In genomic region chr18:79918089-79919011, GRCh38 we compare ENCODE assay signal across 20 cellular contexts. TPM values are rescaled to one million over a fixed set of nuclear protein-coding genes. Genes with fewer than 3 reads are reported as not detected.
DNase-seq lines count a peak whose midpoint lies in the region; ATAC-seq and TF ChIP-seq lines count a peak whose summit lies in the region.
"Had no signal": no experiment of that assay in that cellular context is flagged by ENCODE, and none has a peak within 500 bp of the region (broad histone marks: within the 10 kb centered on the region; RNA-seq: fewer than 3 reads in every experiment).

No MANE protein-coding gene starts in this region.

- no peaks in the 10 kb centered on the region for H3K4me1 ChIP-seq in tibial artery
- H3K4me1 ChIP-seq: Caco-2, colonic mucosa had no signal

- H3K9me3 Mint-ChIP-seq in activated CD8-positive, alpha-beta memory T cell treated with anti-CD3 and anti-CD28 coated beads, Interleukin-2, amount 10 ng/mL, durations not matched to agents 7 days and 5 days (ENCODE audit: low read depth): no peaks in the 10 kb centered on the region
- no peaks in the 10 kb centered on the region for H3K9me3 Mint-ChIP-seq in chondrocyte (ENCODE audit: low read depth)
- H3K9me3 Mint-ChIP-seq: activated naive CD4-positive, alpha-beta T cell treated with anti-CD3 and anti-CD28 coated beads, Interleukin-2, amount 50 U/mL, for 72 hours; activated T-cell treated with anti-CD3 and anti-CD28 coated beads, Interleukin-2, amount 50 U/mL, for 4 hours; T-cell had no signal

- intact Hi-C loops in tibial artery (cut with DNase I; ENCODE audit: low total_unique reads): no loop called here

- H3K36me3 ChIP-seq in tibial artery: peaks cover 34 to 69% (median 64%) of the 10 kb centered on the region in 3 donors

- H3K4me3 ChIP-seq in tibial artery: no peak overlapping the region
- H3K4me3 ChIP-seq: colonic mucosa, tibial nerve had no signal

- no peak overlapping the region for H3K27ac ChIP-seq in tibial artery
- H3K27ac ChIP-seq: colonic mucosa, tibial nerve had no signal

- no peaks in the 10 kb centered on the region for H3K27me3 Mint-ChIP-seq in activated CD8-positive, alpha-beta memory T cell treated with anti-CD3 and anti-CD28 coated beads, Interleukin-2, amount 10 ng/mL, durations not matched to agents 7 days and 5 days
- no peaks in the 10 kb centered on the region for H3K27me3 Mint-ChIP-seq in chondrocyte (ENCODE audit: low read depth)
- H3K27me3 Mint-ChIP-seq: B cell, T-cell had no signal

- TF ChIP-seq CTCF in chondrocyte (IDR thresholded peaks at IDR 0.05) (no peak), tibial artery (IDR thresholded peaks at IDR 0.05) (no peak)

- DNase-seq in activated CD8-positive, alpha-beta memory T cell treated with anti-CD3 and anti-CD28 coated beads, Interleukin-2, amount 50 U/mL, for 48 hours: peak; percentile 49
- no peak for DNase-seq in activated CD8-positive, alpha-beta memory T cell treated with anti-CD3 and anti-CD28 coated beads, Interleukin-2, amount 10 ng/mL, durations not matched to agents 7 days and 5 days
- DNase-seq in chondrocyte (ENCODE audit: low spot score) (peak; percentile 92), mesenteric fat pad (ENCODE audit: low spot score) (peak; percentile 83), tibial artery (peak; percentile 11 to 61), NCI-H1436 treated with DMSO at 0.1 percent for 48 hours (lab: John Stamatoyannopoulos, UW) (no peak), inferior parietal cortex (ENCODE audit: extremely low spot score) (no peak)
- DNase-seq in stimulated activated CD4-positive, alpha-beta T cell treated with anti-CD3 and anti-CD28 coated beads, Interleukin-4, amount 100 ng/mL, for 1 hour: no peak
- DNase-seq: activated T-cell treated with anti-CD3 and anti-CD28 coated beads, Interleukin-2, amount 50 U/mL, for 4 hours; Caco-2; colonic mucosa; NCI-H2171; NCI-H526; nephron progenitor cell; SHP77 had no signal

- no peaks in the 10 kb centered on the region for H3K9me3 ChIP-seq in tibial artery
- H3K9me3 ChIP-seq: Caco-2, colonic mucosa, tibial nerve had no signal

- ATAC-seq in activated CD8-positive, alpha-beta memory T cell treated with anti-CD3 and anti-CD28 coated beads, Interleukin-2, amount 10 ng/mL, durations not matched to agents 7 days and 5 days: no peak
- ATAC-seq: activated naive CD4-positive, alpha-beta T cell treated with anti-CD3 and anti-CD28 coated beads, Interleukin-2, amount 50 U/mL, for 72 hours; activated T-cell treated with anti-CD3 and anti-CD28 coated beads, Interleukin-2, amount 50 U/mL, for 4 hours; T-cell had no signal

- CTCF ChIA-PET in activated CD8-positive, alpha-beta memory T cell treated with anti-CD3 and anti-CD28 coated beads, Interleukin-2, amount 10 ng/mL, durations not matched to agents 7 days and 5 days (lab: Charles Lee): no interaction called here

- peaks cover 15% of the 10 kb centered on the region for H3K4me1 Mint-ChIP-seq in activated CD8-positive, alpha-beta memory T cell treated with anti-CD3 and anti-CD28 coated beads, Interleukin-2, amount 10 ng/mL, durations not matched to agents 7 days and 5 days
- H3K4me1 Mint-ChIP-seq in chondrocyte (ENCODE audit: low read depth): no peaks in the 10 kb centered on the region
- H3K4me1 Mint-ChIP-seq: nephron progenitor cell had no signal

- no peak overlapping the region for H3K4me3 Mint-ChIP-seq in activated CD8-positive, alpha-beta memory T cell treated with anti-CD3 and anti-CD28 coated beads, Interleukin-2, amount 10 ng/mL, durations not matched to agents 7 days and 5 days
- H3K4me3 Mint-ChIP-seq in chondrocyte (ENCODE audit: unreplicated experiment): no peak overlapping the region
- H3K4me3 Mint-ChIP-seq: activated T-cell treated with anti-CD3 and anti-CD28 coated beads, Interleukin-2, amount 50 U/mL, for 4 hours; B cell; nephron progenitor cell; T-cell had no signal

- peaks cover 26% of the 10 kb centered on the region for H3K36me3 Mint-ChIP-seq in activated CD8-positive, alpha-beta memory T cell treated with anti-CD3 and anti-CD28 coated beads, Interleukin-2, amount 10 ng/mL, durations not matched to agents 7 days and 5 days
- peaks cover 19% of the 10 kb centered on the region for H3K36me3 Mint-ChIP-seq in chondrocyte (ENCODE audit: low read depth)

- no peaks in the 10 kb centered on the region for H3K27me3 ChIP-seq in tibial artery
- H3K27me3 ChIP-seq: colonic mucosa, tibial nerve had no signal

- no peak overlapping the region for H3K27ac Mint-ChIP-seq in activated CD8-positive, alpha-beta memory T cell treated with anti-CD3 and anti-CD28 coated beads, Interleukin-2, amount 10 ng/mL, durations not matched to agents 7 days and 5 days
- H3K27ac Mint-ChIP-seq in chondrocyte (ENCODE audit: unreplicated experiment): no peak overlapping the region
- H3K27ac Mint-ChIP-seq: B cell, nephron progenitor cell, T-cell had no signal

RNA-seq across cellular contexts. Expression of gene SLC66A2, which starts 33.1 kb away (rescaled TPM):
- total RNA-seq in activated CD8-positive, alpha-beta memory T cell treated with anti-CD3 and anti-CD28 coated beads, Interleukin-2, amount 10 ng/mL, durations not matched to agents 7 days and 5 days: 10 to 100 TPM; 23.4 TPM
- total RNA-seq in chondrocyte: 27.6 to 32.1 TPM (median 29.1 TPM) in 3 replicates
- 85.9 TPM for total RNA-seq in mesenteric fat pad

RNA-seq across cellular contexts. Expression of gene HSBP1L1, which starts 46.1 kb away (rescaled TPM):
- total RNA-seq in activated CD8-positive, alpha-beta memory T cell treated with anti-CD3 and anti-CD28 coated beads, Interleukin-2, amount 10 ng/mL, durations not matched to agents 7 days and 5 days: 1 to 10 TPM; 1.1 to 5.0 TPM
- total RNA-seq in chondrocyte (0.99 to 5.4 TPM (median 5.1 TPM) in 3 replicates), mesenteric fat pad (18.8 TPM)
- total RNA-seq: LHCN-M2 had no signal

Comparison
In these comparisons a context has a peak if more than half of its experiments do, and no peak if none do; other contexts are left out.
1. DNase-seq: peak in activated CD8-positive, alpha-beta memory T cell treated with anti-CD3 and anti-CD28 coated beads, Interleukin-2, amount 50 U/mL, for 48 hours (single experiment), chondrocyte (single experiment), mesenteric fat pad (single experiment) and tibial artery (2 of 2); none in activated CD8-positive, alpha-beta memory T cell treated with anti-CD3 and anti-CD28 coated beads, Interleukin-2, amount 10 ng/mL, durations not matched to agents 7 days and 5 days (single experiment), NCI-H1436 treated with DMSO at 0.1 percent for 48 hours (single experiment), stimulated activated CD4-positive, alpha-beta T cell treated with anti-CD3 and anti-CD28 coated beads, Interleukin-4, amount 100 ng/mL, for 1 hour (single experiment) and inferior parietal cortex (single experiment).